In genomic region chr5:141040763-141041426, GRCh38 we compare ENCODE assay signal across 9 cellular contexts. TPM values are rescaled to one million over a fixed set of nuclear protein-coding genes. Genes with fewer than 3 reads are reported as not detected.
DNase-seq lines count a peak whose midpoint lies in the region; ATAC-seq, FAIRE-seq and TF ChIP-seq lines count a peak whose summit lies in the region.
"Had no signal": no experiment of that assay in that cellular context is flagged by ENCODE, and none has a peak within 500 bp of the region (broad histone marks: within the 10 kb centered on the region; RNA-seq: fewer than 3 reads in every experiment).

No MANE protein-coding gene starts in this region.

- FAIRE-seq in pancreas (lab: Jason Lieb, UNC) = no peak

- H3K4me1 ChIP-seq in SK-N-SH (ENCODE audit: control insufficient read depth in 1 of 2, insufficient read depth in 2 of 2, low read depth in 1 of 2, low read length in 1 of 2) (peaks cover 0 to 7% of the 10 kb centered on the region in 2 experiments; a peak in 2 of 4 replicates), heart right ventricle (peaks cover 0 to 13% (median 8%) of the 10 kb centered on the region in 9 donors), pancreas (no peaks in the 10 kb centered on the region)

- H3K27me3 ChIP-seq in SK-N-SH (ENCODE audit: insufficient read depth) (no peaks in the 10 kb centered on the region), heart right ventricle (peaks cover 0 to 34% (median 12%) of the 10 kb centered on the region in 7 donors), pancreas (peaks cover 0 to 14% (median 2%) of the 10 kb centered on the region in 4 donors)

- H3K9me3 ChIP-seq in SK-N-SH (no peaks in the 10 kb centered on the region), heart right ventricle (peaks cover 0 to 7% (median 0%) of the 10 kb centered on the region in 11 donors), pancreas (no peaks in the 10 kb centered on the region)

- DNase-seq in CD1c-positive myeloid dendritic cell (ENCODE audit: extremely low spot score) (peak; percentile 66), NCI-H1092 (lab: John Stamatoyannopoulos, UW) (peak; percentile 95), SK-N-SH (peak; percentile 87), heart right ventricle (peak; percentile 85 to 92), pancreas (peak; percentile 95 to 98 (median 97)), ureter (ENCODE audit: low spot score) (peak; percentile 95)
- DNase-seq in activated naive CD8-positive, alpha-beta T cell treated with anti-CD3 and anti-CD28 coated beads, Interleukin-2, amount 50 U/mL, for 24 hours = peak; percentile 75

- peak; percentile 98 for ATAC-seq in GM21576 (IDR thresholded peaks at IDR 0.05; ENCODE audit: unreplicated experiment)
- ATAC-seq in activated naive CD8-positive, alpha-beta T cell treated with anti-CD3 and anti-CD28 coated beads, Interleukin-2, amount 50 U/mL, for 24 hours = peak; percentile 54
- ATAC-seq in heart right ventricle = peak; percentile 95 to 98 (median 97)
- ATAC-seq in pancreas = peak; percentile 91 to 97 (median 95)

- peak overlapping the region; percentile 75 for H2AFZ ChIP-seq in SK-N-SH (ENCODE audit: low read depth)

- H3K36me3 ChIP-seq in SK-N-SH (replicated peaks in 1 of 2; ENCODE audit: control insufficient read depth in 1 of 2, insufficient read depth in 2 of 2, low read length in 1 of 2) (no peaks in the 10 kb centered on the region), heart right ventricle (no peaks in the 10 kb centered on the region), pancreas (no peaks in the 10 kb centered on the region)

- H3K9me2 ChIP-seq in SK-N-SH = no peaks in the 10 kb centered on the region

- TF ChIP-seq EP300 in SK-N-SH (IDR thresholded peaks at IDR 0.05; ENCODE audit: borderline replicate concordance in 1 of 2, low read depth in 1 of 2, low read length in 1 of 2) = no peak

- intact Hi-C loops in heart right ventricle (cut with DNase I) (loop anchor here in 5 of 10 donors (5.0 to 10.0 kb wide), 9 partner anchors 114 to 669 kb away; partner anchors contain the start of genes PCDHA13 (in 3 of the 5), PCDHA11 (in 2 of the 5), PCDHA7 (in 2 of the 5) and PCDHAC1 (in 1 of the 5)), pancreas (cut with DNase I) (loop anchor here in 1 of 3 donors (10.0 kb wide), 1 partner anchor 166 kb away; the partner anchor contains the start of gene PCDHA12)

- no peaks in the 10 kb centered on the region for H3K36me3 Mint-ChIP-seq in activated naive CD8-positive, alpha-beta T cell treated with anti-CD3 and anti-CD28 coated beads, Interleukin-2, amount 50 U/mL, for 24 hours (ENCODE audit: low read depth)
- H3K36me3 Mint-ChIP-seq: IgD-negative memory B cell had no signal

- H3K4me2 ChIP-seq in SK-N-SH = peak overlapping the region; percentile 87

- TF ChIP-seq RAD21 in SK-N-SH (IDR thresholded peaks at IDR 0.05; ENCODE audit: low read length) = peak; percentile 95

- H3K79me2 ChIP-seq in SK-N-SH (ENCODE audit: insufficient read depth) = no peaks in the 10 kb centered on the region

- H4K20me1 ChIP-seq in SK-N-SH (ENCODE audit: insufficient read depth) = no peaks in the 10 kb centered on the region

- H3K27me3 Mint-ChIP-seq in activated naive CD8-positive, alpha-beta T cell treated with anti-CD3 and anti-CD28 coated beads, Interleukin-2, amount 50 U/mL, for 24 hours = peaks cover 10% of the 10 kb centered on the region

- H3K4me3 ChIP-seq in SK-N-SH (ENCODE audit: low read depth in 2 of 2, low read length in 1 of 2) (peak overlapping the region; percentile 60 to 66), heart right ventricle (peak overlapping the region in 9 of 10 donors; percentile 23 to 56 (median 36)), pancreas (peak overlapping the region; percentile 4 to 47 (median 27))

- CTCF ChIA-PET in SK-N-SH (lab: Yijun Ruan, JAX) = interaction anchor here (0.6 to 9.0 kb wide), 60 partner anchors 8 to 558 kb away, joined by 3 to 194 read pairs (median 8); partner anchors contain the start of genes PCDHA1, PCDHA10, PCDHA11 and PCDHA12

- POLR2A ChIA-PET in SK-N-SH (lab: Yijun Ruan, JAX) = interaction anchor here (1.0 to 2.3 kb wide), 7 partner anchors 39 to 199 kb away, joined by 3 to 54 read pairs (median 15); partner anchors contain the start of genes PCDHA12, PCDHAC1 and PCDHAC2

- peak; percentile 84 for TF ChIP-seq CTCF in SK-N-SH (IDR thresholded peaks at IDR 0.05)
- peak; percentile 37 to 82 (median 69) for TF ChIP-seq CTCF in heart right ventricle (IDR thresholded peaks at IDR 0.05)
- TF ChIP-seq CTCF in pancreas (IDR thresholded peaks at IDR 0.05) = peak; percentile 38 to 70 (median 64)

- H3K4me3 Mint-ChIP-seq in activated naive CD8-positive, alpha-beta T cell treated with anti-CD3 and anti-CD28 coated beads, Interleukin-2, amount 50 U/mL, for 24 hours = no peak overlapping the region
- H3K4me3 Mint-ChIP-seq: IgD-negative memory B cell had no signal

- H3K9ac ChIP-seq in SK-N-SH = peak overlapping the region; percentile 42; the same call in 1 of the 2 replicates

- no peaks in the 10 kb centered on the region for H3K4me1 Mint-ChIP-seq in activated naive CD8-positive, alpha-beta T cell treated with anti-CD3 and anti-CD28 coated beads, Interleukin-2, amount 50 U/mL, for 24 hours
- H3K4me1 Mint-ChIP-seq: IgD-negative memory B cell had no signal

- peak overlapping the region; percentile 25 to 90; a peak in 3 of 4 replicates for H3K27ac ChIP-seq in SK-N-SH (ENCODE audit: low read depth in 2 of 2, low read length in 1 of 2)
- H3K27ac ChIP-seq in heart right ventricle = peak overlapping the region in 2 of 10 donors; percentile 30 to 40
- H3K27ac ChIP-seq in pancreas = peak overlapping the region; percentile 82 to 91 (median 86)

- no peaks in the 10 kb centered on the region for H3F3A ChIP-seq in SK-N-SH (replicated peaks; ENCODE audit: insufficient read depth)

- no peak overlapping the region for H3K27ac Mint-ChIP-seq in activated naive CD8-positive, alpha-beta T cell treated with anti-CD3 and anti-CD28 coated beads, Interleukin-2, amount 50 U/mL, for 24 hours
- H3K27ac Mint-ChIP-seq: IgD-negative memory B cell had no signal

- WGBS in SK-N-SH (ENCODE audit: low lambda C conversion rate) = 2% methylated on average over 25 of the region's 25 CpGs
- 3 to 5% methylated on average over 25 of the region's 25 CpGs for WGBS in heart right ventricle, 2 donors
- WGBS in pancreas, 2 donors = 3 to 4% methylated on average over 25 of the region's 25 CpGs

- peaks cover 12% of the 10 kb centered on the region for H3K9me3 Mint-ChIP-seq in activated naive CD8-positive, alpha-beta T cell treated with anti-CD3 and anti-CD28 coated beads, Interleukin-2, amount 50 U/mL, for 24 hours

TF ChIP-seq in SK-N-SH, 30 proteins besides CTCF, POLR2A, EP300 and RAD21 (continues in another document):
- TF ChIP-seq YY1 (IDR thresholded peaks at IDR 0.05; ENCODE audit: low read depth) = peak; percentile 85
- peak; percentile 29; the same call in 1 of the 2 replicates for TF ChIP-seq ELF1 (IDR thresholded peaks at IDR 0.05)
- no peak for TF ChIP-seq FOXJ3 (CRISPR knock-in tag; IDR thresholded peaks at IDR 0.05)
- TF ChIP-seq POLR2AphosphoS5 (IDR thresholded peaks at IDR 0.05; ENCODE audit: low read depth, low read length) = peak; percentile 85
- peak; percentile 88 for TF ChIP-seq USF1 (IDR thresholded peaks at IDR 0.05; ENCODE audit: borderline replicate concordance, low read depth)
- peak; percentile 68 for TF ChIP-seq MXI1 (IDR thresholded peaks at IDR 0.05; ENCODE audit: low read depth, low read length)
- TF ChIP-seq PBX3 (IDR thresholded peaks at IDR 0.05) = peak; percentile 44; the same call in 1 of the 2 replicates
- no peak for TF ChIP-seq TEAD4 (IDR thresholded peaks at IDR 0.05; ENCODE audit: borderline replicate concordance, insufficient read depth)
- TF ChIP-seq MAX (IDR thresholded peaks at IDR 0.05; ENCODE audit: low read depth) = peak; percentile 44; the same call in 1 of the 2 replicates

RNA-seq across cellular contexts. Expression of gene PCDHB1, which starts 10.3 kb away (rescaled TPM):
- polyA plus RNA-seq in SK-N-SH (2012; rRNA removed) (not detected in 2 replicates), heart right ventricle (not detected), pancreas (under 1 TPM; 0.02 to 0.08 TPM)
- polyA plus RNA-seq in SK-N-SH (2012; cell fraction: cytosol; rRNA removed) = not detected in 2 replicates
- polyA plus RNA-seq in SK-N-SH (2012; cell fraction: nucleus; rRNA removed) = not detected in 2 replicates
- total RNA-seq in heart right ventricle (not detected), pancreas (under 1 TPM; 0.09 to 0.35 (median 0.14) TPM), ureter (0.13 TPM)
- polyA plus RNA-seq: IgD-negative memory B cell had no signal

RNA-seq across cellular contexts. Expression of gene PCDHB2, which starts 53.5 kb away (rescaled TPM):
- 1.6 and 1.8 TPM in 2 replicates for polyA plus RNA-seq in SK-N-SH (2012; rRNA removed)
- polyA plus RNA-seq in SK-N-SH (2012; cell fraction: cytosol; rRNA removed) = 1.3 and 2.1 TPM in 2 replicates
- polyA plus RNA-seq in SK-N-SH (2012; cell fraction: nucleus; rRNA removed) = 4.0 and 4.5 TPM in 2 replicates
- total RNA-seq in heart right ventricle = 1 to 10 TPM in 8 of 10 donors, under 1 TPM in 2; 0.87 to 3.8 (median 2.2) TPM
- polyA plus RNA-seq in heart right ventricle = under 1 TPM; 0.58 to 0.59 TPM
- 1 to 10 TPM in 2 of 6 donors, under 1 TPM in 4; 0.56 to 2.2 (median 0.62) TPM for total RNA-seq in pancreas
- under 1 TPM; 0.23 to 0.70 TPM for polyA plus RNA-seq in pancreas
- total RNA-seq in ureter = 1.8 TPM
- polyA plus RNA-seq: IgD-negative memory B cell had no signal

RNA-seq across cellular contexts. Expression of gene PCDHB3, which starts 59.4 kb away (rescaled TPM):
- 1.7 and 2.2 TPM in 2 replicates for polyA plus RNA-seq in SK-N-SH (2012; rRNA removed)
- polyA plus RNA-seq in SK-N-SH (2012; cell fraction: cytosol; rRNA removed) = 1.5 and 2.0 TPM in 2 replicates
- 1.9 and 2.9 TPM in 2 replicates for polyA plus RNA-seq in SK-N-SH (2012; cell fraction: nucleus; rRNA removed)
- total RNA-seq in heart right ventricle = 1 to 10 TPM in 6 of 10 donors, under 1 TPM in 4; 0.40 to 2.0 (median 1.1) TPM
- under 1 TPM; 0.29 to 0.37 TPM for polyA plus RNA-seq in heart right ventricle
- total RNA-seq in pancreas = 1 to 10 TPM in 3 of 6 donors, under 1 TPM in 3; 0.41 to 2.2 (median 1.0) TPM
- 1 to 10 TPM in 1 of 2 donors, under 1 TPM in 1; 0.42 to 1.4 TPM for polyA plus RNA-seq in pancreas
- total RNA-seq in ureter = 1.1 TPM
- polyA plus RNA-seq: IgD-negative memory B cell had no signal
